26 cellular contexts compared by ENCODE assay signal in the genomic region with DNA sequence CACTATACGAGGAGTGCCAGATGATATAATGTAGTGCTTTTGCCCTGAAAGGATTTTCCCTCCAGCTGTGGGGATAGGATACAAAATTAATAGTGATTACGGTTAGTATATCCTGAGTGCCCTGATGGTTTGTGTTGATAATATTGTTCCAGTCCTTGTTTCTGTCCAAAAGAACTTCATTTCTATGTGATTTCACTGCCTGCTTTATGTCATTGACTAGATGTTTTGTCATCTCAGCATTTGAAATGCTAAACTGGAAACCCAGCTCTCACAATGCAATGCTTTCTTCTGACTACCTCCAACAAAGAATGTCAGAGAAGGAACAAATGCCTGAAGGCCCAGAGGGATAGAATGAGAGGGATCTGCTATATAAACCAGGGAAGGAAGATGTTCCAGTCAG.
DNase-seq lines count a peak whose midpoint lies in the region; ATAC-seq lines count a peak whose summit lies in the region.
"Had no signal": no experiment of that assay in that cellular context is flagged by ENCODE, and none has a peak within 500 bp of the region (broad histone marks: within the 10 kb centered on the region; RNA-seq: fewer than 3 reads in every experiment).

No MANE protein-coding gene starts in this region.

- CTCF ChIA-PET in naive thymus-derived CD4-positive, alpha-beta T cell (lab: Charles Lee): no interaction called here

- H3K4me3 Mint-ChIP-seq in central memory CD8-positive, alpha-beta T cell: no peak overlapping the region
- H3K4me3 Mint-ChIP-seq in naive thymus-derived CD4-positive, alpha-beta T cell: no peak overlapping the region
- H3K4me3 Mint-ChIP-seq: B cell had no signal

- DNase-seq in activated naive CD4-positive, alpha-beta T cell treated with anti-CD3 and anti-CD28 coated beads, Interleukin-2, amount 50 U/mL, for 72 hours (ENCODE audit: low spot score in 2 of 2): no peak
- DNase-seq in activated naive CD4-positive, alpha-beta T cell treated with Interleukin-2 at 50 U/mL for 16 hours: no peak
- no peak for DNase-seq in central memory CD8-positive, alpha-beta T cell (ENCODE audit: low spot score in 2 of 2)
- no peak for DNase-seq in naive thymus-derived CD4-positive, alpha-beta T cell
- DNase-seq in NCI-H82 (lab: John Stamatoyannopoulos, UW): no peak
- DNase-seq: activated CD4-positive, alpha-beta T cell treated with anti-CD3 and anti-CD28 coated beads for 48 hours; Caco-2; DND-41; left ventricle myocardium inferior; mucosa of descending colon; NCI-H1105; NCI-H2081; NCI-H446; nucleus accumbens; Peyer's patch; retina; stimulated activated CD4-positive, alpha-beta T cell treated with anti-CD3 and anti-CD28 coated beads, Interleukin-2, amount 100 ng/mL, for 48 hours; stimulated activated naive CD4-positive, alpha-beta T cell treated with Interleukin-2 at 50 U/mL for 16 hours; T-helper 2 cell had no signal

- ATAC-seq in activated naive CD4-positive, alpha-beta T cell treated with anti-CD3 and anti-CD28 coated beads, Interleukin-2, amount 50 U/mL, for 72 hours: no peak
- no peak for ATAC-seq in central memory CD8-positive, alpha-beta T cell (replicated peaks; ENCODE audit: extremely low read depth, poor library complexity, severe bottlenecking)
- no peak for ATAC-seq in naive thymus-derived CD4-positive, alpha-beta T cell
- ATAC-seq in HG02623 (IDR thresholded peaks at IDR 0.05; ENCODE audit: unreplicated experiment) (no peak), HG03521 (IDR thresholded peaks at IDR 0.05; ENCODE audit: unreplicated experiment) (no peak), HG02938 (IDR thresholded peaks at IDR 0.05; ENCODE audit: unreplicated experiment) (no peak)
- ATAC-seq: mucosa of descending colon had no signal

- H3K36me3 Mint-ChIP-seq in activated naive CD4-positive, alpha-beta T cell treated with anti-CD3 and anti-CD28 coated beads, Interleukin-2, amount 50 U/mL, for 72 hours: peaks cover 4 to 11% of the 10 kb centered on the region in 2 donors
- peaks cover 45% of the 10 kb centered on the region for H3K36me3 Mint-ChIP-seq in central memory CD8-positive, alpha-beta T cell (ENCODE audit: insufficient read depth)
- peaks cover 10 to 59% (median 31%) of the 10 kb centered on the region in 5 donors for H3K36me3 Mint-ChIP-seq in naive thymus-derived CD4-positive, alpha-beta T cell

- H3K9me3 Mint-ChIP-seq in activated naive CD4-positive, alpha-beta T cell treated with anti-CD3 and anti-CD28 coated beads, Interleukin-2, amount 50 U/mL, for 72 hours: no peaks in the 10 kb centered on the region
- H3K9me3 Mint-ChIP-seq in central memory CD8-positive, alpha-beta T cell: no peaks in the 10 kb centered on the region
- no peaks in the 10 kb centered on the region for H3K9me3 Mint-ChIP-seq in naive thymus-derived CD4-positive, alpha-beta T cell

- H3K4me3 ChIP-seq in naive thymus-derived CD4-positive, alpha-beta T cell (ENCODE audit: low read length): no peak overlapping the region
- H3K4me3 ChIP-seq: left ventricle myocardium inferior, mucosa of descending colon, Peyer's patch, SJSA1, tibial nerve had no signal

- no peak overlapping the region for H3K27ac ChIP-seq in naive thymus-derived CD4-positive, alpha-beta T cell (ENCODE audit: low read depth, low read length)
- H3K27ac ChIP-seq: HL-60, left ventricle myocardium inferior, Peyer's patch, SJSA1 had no signal

- H3K4me1 Mint-ChIP-seq in central memory CD8-positive, alpha-beta T cell: peaks cover 6% of the 10 kb centered on the region
- peaks cover 0 to 14% (median 0%) of the 10 kb centered on the region in 7 donors for H3K4me1 Mint-ChIP-seq in naive thymus-derived CD4-positive, alpha-beta T cell
- H3K4me1 Mint-ChIP-seq: B cell had no signal

- no peaks in the 10 kb centered on the region for H3K9me3 ChIP-seq in naive thymus-derived CD4-positive, alpha-beta T cell (ENCODE audit: control insufficient read depth in 2 of 3, low read length in 3 of 3)
- H3K9me3 ChIP-seq: Caco-2, left ventricle myocardium inferior, mucosa of descending colon, Peyer's patch, SJSA1, tibial nerve had no signal

- H3K27ac Mint-ChIP-seq in activated naive CD4-positive, alpha-beta T cell treated with anti-CD3 and anti-CD28 coated beads, Interleukin-2, amount 50 U/mL, for 72 hours: peak overlapping the region; percentile 2 to 40
- H3K27ac Mint-ChIP-seq in central memory CD8-positive, alpha-beta T cell (ENCODE audit: low read depth): peak overlapping the region; percentile 86
- peak overlapping the region in 6 of 9 donors; percentile 3 to 67 (median 29) for H3K27ac Mint-ChIP-seq in naive thymus-derived CD4-positive, alpha-beta T cell
- H3K27ac Mint-ChIP-seq: B cell had no signal

- no peaks in the 10 kb centered on the region for H3K27me3 ChIP-seq in naive thymus-derived CD4-positive, alpha-beta T cell (ENCODE audit: control insufficient read depth in 2 of 2, insufficient read depth in 2 of 2, low read length in 2 of 2)
- H3K27me3 ChIP-seq: Peyer's patch, SJSA1, tibial nerve had no signal

- no peaks in the 10 kb centered on the region for H3K4me1 ChIP-seq in naive thymus-derived CD4-positive, alpha-beta T cell (ENCODE audit: control insufficient read depth in 2 of 2, insufficient read depth in 2 of 2, low read length in 2 of 2)
- H3K4me1 ChIP-seq: Caco-2, left ventricle myocardium inferior, Peyer's patch, SJSA1, tibial nerve had no signal

- no peaks in the 10 kb centered on the region for H3K27me3 Mint-ChIP-seq in central memory CD8-positive, alpha-beta T cell
- H3K27me3 Mint-ChIP-seq in naive thymus-derived CD4-positive, alpha-beta T cell: no peaks in the 10 kb centered on the region
- H3K27me3 Mint-ChIP-seq: B cell had no signal

- intact Hi-C loops in naive thymus-derived CD4-positive, alpha-beta T cell (cut with micrococcal nuclease): no loop called here

- H3K36me3 ChIP-seq in naive thymus-derived CD4-positive, alpha-beta T cell (ENCODE audit: control insufficient read depth in 2 of 3, insufficient read depth in 3 of 3, low read length in 3 of 3): peaks cover 10 to 51% (median 42%) of the 10 kb centered on the region in 3 experiments

- POLR2A ChIA-PET in naive thymus-derived CD4-positive, alpha-beta T cell (lab: Charles Lee): no interaction called here

Comparison
In these comparisons a context has a peak if more than half of its experiments do, and no peak if none do; other contexts are left out.
1. H3K27ac Mint-ChIP-seq: peak in every context shown above with its lines; median percentile 86 in central memory CD8-positive, alpha-beta T cell; 29 in naive thymus-derived CD4-positive, alpha-beta T cell; 21 in activated naive CD4-positive, alpha-beta T cell treated with anti-CD3 and anti-CD28 coated beads, Interleukin-2, amount 50 U/mL, for 72 hours.